8 cellular contexts compared by ENCODE assay signal in genomic region chr22:40637181-40638150, GRCh38. TPM values are rescaled to one million over a fixed set of nuclear protein-coding genes. Genes with fewer than 3 reads are reported as not detected.
A peak's percentile ranks its signal among the peaks of the same experiment; 100 is the strongest.
DNase-seq lines count a peak whose midpoint lies in the region; ATAC-seq and TF ChIP-seq lines count a peak whose summit lies in the region.

No MANE protein-coding gene starts in this region.

- in situ Hi-C loops in transverse colon (cut with MboI; ENCODE audit: low pct_ligation_motif_present in 1 of 4, low pct_unique_long_range_greater_than_20kb in 1 of 4, low sequenced_read_pairs in 3 of 4) = loop anchor here in 2 of 4 donors (10.0 to 25.0 kb wide), 2 partner anchors 100 to 113 kb away; no protein-coding TSS in a partner anchor

- DNase-seq in AG08396 (ENCODE audit: low spot score) (peak; percentile 23), GM20000 (ENCODE audit: low spot score) (peak; percentile 29), NCI-H345 (lab: John Stamatoyannopoulos, UW) (peak; percentile 37), fibroblast of pulmonary artery (ENCODE audit: low read depth) (no peak), osteocyte (ENCODE audit: extremely low spot score, unreplicated experiment) (no peak), transverse colon (peak; percentile 70)
- DNase-seq in activated T-cell treated with anti-CD3 and anti-CD28 coated beads, Interleukin-2, amount 50 U/mL, for 24 hours = no peak

- no peaks in the 10 kb centered on the region for H3K9me3 ChIP-seq in transverse colon

- H3K36me3 Mint-ChIP-seq in activated T-cell treated with anti-CD3 and anti-CD28 coated beads, Interleukin-2, amount 50 U/mL, for 24 hours (ENCODE audit: low read depth) = peaks cover 14% of the 10 kb centered on the region
- H3K36me3 Mint-ChIP-seq in osteocyte (ENCODE audit: unreplicated experiment) = no peaks in the 10 kb centered on the region

- H3K4me1 Mint-ChIP-seq in activated T-cell treated with anti-CD3 and anti-CD28 coated beads, Interleukin-2, amount 50 U/mL, for 24 hours (ENCODE audit: low read depth) = peaks cover 38% of the 10 kb centered on the region
- peaks cover 31% of the 10 kb centered on the region for H3K4me1 Mint-ChIP-seq in osteocyte (ENCODE audit: unreplicated experiment)

- no peak for TF ChIP-seq EP300 in transverse colon (IDR thresholded peaks at IDR 0.05; ENCODE audit: low read depth)

- TF ChIP-seq CTCF in GM20000 (IDR thresholded peaks at IDR 0.05; ENCODE audit: extremely low read depth, missing control alignments) = no peak
- no peak for TF ChIP-seq CTCF in fibroblast of pulmonary artery (IDR thresholded peaks at IDR 0.05; ENCODE audit: low read length, missing control alignments)
- TF ChIP-seq CTCF in osteocyte (IDR thresholded peaks at IDR 0.05) = no peak
- no peak for TF ChIP-seq CTCF in transverse colon (IDR thresholded peaks at IDR 0.05)

- TF ChIP-seq POLR2A in transverse colon (IDR thresholded peaks at IDR 0.05) = no peak

- peak overlapping the region; percentile 91 to 98 (median 95) for H3K27ac ChIP-seq in transverse colon

- H3K36me3 ChIP-seq in transverse colon = no peaks in the 10 kb centered on the region

- H3K27ac Mint-ChIP-seq in activated T-cell treated with anti-CD3 and anti-CD28 coated beads, Interleukin-2, amount 50 U/mL, for 24 hours = peak overlapping the region; percentile 99
- H3K27ac Mint-ChIP-seq in osteocyte (ENCODE audit: unreplicated experiment) = peak overlapping the region; percentile 97

- 18 to 60% methylated on average over 3 to 46 of the region's 46 CpGs for WGBS in transverse colon (ENCODE audit: low coverage in 1 of 2), 2 donors

- no peaks in the 10 kb centered on the region for H3K27me3 Mint-ChIP-seq in activated T-cell treated with anti-CD3 and anti-CD28 coated beads, Interleukin-2, amount 50 U/mL, for 24 hours
- H3K27me3 Mint-ChIP-seq in osteocyte (ENCODE audit: unreplicated experiment) = no peaks in the 10 kb centered on the region

- intact Hi-C loops in transverse colon (cut with DNase I; ENCODE audit: low total_unique reads) = loop anchor here (10.0 kb wide), 1 partner anchor 123 kb away; no protein-coding TSS in a partner anchor

- no peak for ATAC-seq in HG02678 (IDR thresholded peaks at IDR 0.05; ENCODE audit: unreplicated experiment)

- H3K4me1 ChIP-seq in transverse colon = peaks cover 0 to 45% (median 25%) of the 10 kb centered on the region in 4 donors

- H3K27me3 ChIP-seq in transverse colon = no peaks in the 10 kb centered on the region

- H3K9me3 Mint-ChIP-seq in activated T-cell treated with anti-CD3 and anti-CD28 coated beads, Interleukin-2, amount 50 U/mL, for 24 hours = no peaks in the 10 kb centered on the region
- H3K9me3 Mint-ChIP-seq in osteocyte (ENCODE audit: unreplicated experiment) = no peaks in the 10 kb centered on the region

- H3K4me3 Mint-ChIP-seq in activated T-cell treated with anti-CD3 and anti-CD28 coated beads, Interleukin-2, amount 50 U/mL, for 24 hours = peak overlapping the region; percentile 93
- peak overlapping the region; percentile 90 for H3K4me3 Mint-ChIP-seq in osteocyte (ENCODE audit: unreplicated experiment)

- H3K4me3 ChIP-seq in fibroblast of pulmonary artery (replicated peaks; ENCODE audit: low read depth, low read length) = peak overlapping the region; percentile 74
- peak overlapping the region; percentile 63 to 100 (median 76) for H3K4me3 ChIP-seq in transverse colon

RNA-seq across cellular contexts. Expression of gene MRTFA, which starts 0.9 kb away (rescaled TPM):
- total RNA-seq in osteocyte = 59.0 and 71.9 TPM in 2 replicates
- 100 to 1,000 TPM in 2 of 4 donors, 10 to 100 TPM in 2; 46.0 to 408 (median 90.0) TPM for total RNA-seq in transverse colon

RNA-seq across cellular contexts. Expression of gene MCHR1, which starts 41.8 kb away (rescaled TPM):
- total RNA-seq in osteocyte = not detected in 2 replicates
- total RNA-seq in transverse colon = under 1 TPM in 1 of 4 donors, not detected in 3; 0.27 TPM

Comparison
In these comparisons a context has a peak if more than half of its experiments do, and no peak if none do; other contexts are left out.
1. DNase-seq: peak in AG08396 (single experiment), GM20000 (single experiment), NCI-H345 (single experiment) and transverse colon (single experiment); none in activated T-cell treated with anti-CD3 and anti-CD28 coated beads, Interleukin-2, amount 50 U/mL, for 24 hours (single experiment), fibroblast of pulmonary artery (single experiment) and osteocyte (single experiment).